In genomic region chr3:70064194-70064787, GRCh38 we compare ENCODE assay signal across 8 cellular contexts.
A peak's percentile ranks its signal among the peaks of the same experiment; 100 is the strongest.
DNase-seq lines count a peak whose midpoint lies in the region; ATAC-seq, FAIRE-seq and TF ChIP-seq lines count a peak whose summit lies in the region.

No MANE protein-coding gene starts in this region.

- peak; percentile 70 for FAIRE-seq in GM12892 (lab: Jason Lieb, UNC)

- ATAC-seq in left lobe of liver (peak; percentile 87), HG02759 (IDR thresholded peaks at IDR 0.05; ENCODE audit: unreplicated experiment) (no peak), GM19455 (IDR thresholded peaks at IDR 0.05; ENCODE audit: unreplicated experiment) (no peak)

- peak; percentile 74 for TF ChIP-seq CTCF in astrocyte of the spinal cord (IDR thresholded peaks at IDR 0.05; ENCODE audit: low read depth, low read length)

- DNase-seq in AG20443 (ENCODE audit: low spot score) (peak; percentile 40), GM12892 (ENCODE audit: insufficient read length) (no peak), NAMALWA (ENCODE audit: low spot score) (peak; percentile 48), astrocyte of the spinal cord (ENCODE audit: low read depth, low spot score) (peak; percentile 49), left lobe of liver (ENCODE audit: low spot score) (no peak), ureter (ENCODE audit: low spot score) (no peak)

- H3K4me3 ChIP-seq in astrocyte of the spinal cord (ENCODE audit: low read depth, low read length) = no peak overlapping the region

- no peak for TF ChIP-seq POLR2A in GM12892 (IDR thresholded peaks at IDR 0.05; ENCODE audit: low read depth, low read length)

- in situ Hi-C loops in astrocyte of the spinal cord (cut with HindIII; ENCODE audit: low sequenced_read_pairs) = no loop called here

Comparison
In these comparisons a context has a peak if more than half of its experiments do, and no peak if none do; other contexts are left out.
1. DNase-seq: peak in AG20443 (single experiment), NAMALWA (single experiment) and astrocyte of the spinal cord (single experiment); none in GM12892 (single experiment), left lobe of liver (single experiment) and ureter (single experiment).